8 cellular contexts compared by ENCODE assay signal in the genomic region with DNA sequence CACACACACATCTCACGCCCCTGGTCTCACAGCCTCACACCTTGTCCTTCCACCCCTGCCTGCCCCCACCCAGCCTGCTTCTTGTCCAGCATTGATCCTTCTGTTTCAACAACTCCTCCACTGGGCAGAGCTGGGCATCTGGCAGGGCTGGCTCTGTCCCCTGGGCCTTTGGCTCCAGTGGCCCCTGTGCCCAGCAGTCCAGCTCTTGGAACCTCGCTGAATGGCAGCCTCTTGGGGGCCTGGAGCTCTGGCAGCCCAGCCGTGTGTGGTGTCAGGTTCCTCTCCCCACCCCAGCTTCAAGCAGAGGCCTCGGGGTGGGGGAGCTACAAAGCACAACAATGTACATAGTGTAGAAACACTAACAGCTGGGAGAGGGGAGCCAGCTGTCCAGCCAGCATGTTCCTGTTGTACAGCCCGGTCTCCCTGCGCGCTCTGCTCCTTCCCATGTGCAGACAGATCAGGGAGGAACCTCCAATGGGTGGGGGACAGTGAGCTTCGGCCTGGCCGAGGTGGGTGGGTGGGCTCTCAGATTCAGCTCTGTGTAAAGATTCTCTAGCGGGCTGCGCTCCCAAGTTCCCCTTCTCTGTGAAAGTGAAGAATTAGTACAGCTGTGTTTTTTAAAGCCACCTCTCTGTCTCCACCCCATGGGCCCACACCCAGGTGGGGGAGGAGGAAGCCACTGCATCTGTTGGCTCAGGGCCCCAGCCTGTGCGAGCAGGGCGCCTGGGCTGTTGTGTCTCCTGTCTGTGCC. TPM values are rescaled to one million over a fixed set of nuclear protein-coding genes. Genes with fewer than 3 reads are reported as not detected.
A peak's percentile ranks its signal among the peaks of the same experiment; 100 is the strongest.
DNase-seq lines count a peak whose midpoint lies in the region; ATAC-seq and TF ChIP-seq lines count a peak whose summit lies in the region.

No MANE protein-coding gene starts in this region.

- H3K4me2 ChIP-seq in neural progenitor cell = no peak overlapping the region

- no peak overlapping the region for H3K4me3 Mint-ChIP-seq in CD8-positive, alpha-beta T cell
- H3K4me3 Mint-ChIP-seq in neural progenitor cell = no peak overlapping the region

- peaks cover 15% of the 10 kb centered on the region for H3F3A ChIP-seq in neural progenitor cell (ENCODE audit: low read depth)

- H3K27me3 Mint-ChIP-seq in CD8-positive, alpha-beta T cell (ENCODE audit: low read depth) = no peaks in the 10 kb centered on the region
- H3K27me3 Mint-ChIP-seq in neural progenitor cell (ENCODE audit: insufficient read depth, low read depth) = peaks cover 5% of the 10 kb centered on the region

- H3K9me3 ChIP-seq in CD8-positive, alpha-beta T cell (ENCODE audit: low read length) = no peaks in the 10 kb centered on the region
- H3K9me3 ChIP-seq in esophagus (ENCODE audit: control insufficient read depth in 2 of 2, insufficient read depth in 1 of 2, low read depth in 1 of 2, low read length in 1 of 2) (no peaks in the 10 kb centered on the region), neural progenitor cell (ENCODE audit: low read depth) (no peaks in the 10 kb centered on the region)

- peak; percentile 50 for ATAC-seq in CD8-positive, alpha-beta T cell
- ATAC-seq in GM21423 (IDR thresholded peaks at IDR 0.05; ENCODE audit: unreplicated experiment) = no peak

- peaks cover 36% of the 10 kb centered on the region for H3K4me1 ChIP-seq in CD8-positive, alpha-beta T cell (ENCODE audit: insufficient read depth, low read length)
- peaks cover 15 to 24% of the 10 kb centered on the region in 2 donors for H3K4me1 ChIP-seq in esophagus (ENCODE audit: control insufficient read depth in 2 of 2, insufficient read depth in 2 of 2, low read length in 1 of 2)
- H3K4me1 ChIP-seq in neural progenitor cell = peaks cover 21% of the 10 kb centered on the region

- H4K20me1 ChIP-seq in neural progenitor cell (ENCODE audit: low read depth) = peaks cover 3% of the 10 kb centered on the region

- POLR2A ChIA-PET in CD8-positive, alpha-beta T cell (lab: Charles Lee) = interaction anchor here (0.7 to 1.5 kb wide), 2 partner anchors 30 to 44 kb away, joined by 3 to 5 read pairs; no protein-coding TSS in a partner anchor
- POLR2A ChIA-PET in RWPE1 (lab: Yijun Ruan, JAX; ENCODE audit: low non-redundant PET) = interaction anchor here (0.5 to 0.7 kb wide), 2 partner anchors 9 to 66 kb away, joined by 3 to 5 read pairs; no protein-coding TSS in a partner anchor

- H3K9ac ChIP-seq in neural progenitor cell = no peak overlapping the region

- H3K79me2 ChIP-seq in neural progenitor cell (ENCODE audit: low read depth) = no peaks in the 10 kb centered on the region

- no peak for TF ChIP-seq CTCF in CD8-positive, alpha-beta T cell (IDR thresholded peaks at IDR 0.05)
- no peak for TF ChIP-seq CTCF in RWPE1 (conservative IDR thresholded peaks at IDR 0.05; ENCODE audit: low read depth)
- no peak for TF ChIP-seq CTCF in neural progenitor cell (IDR thresholded peaks at IDR 0.05)

- no peak overlapping the region for H2AFZ ChIP-seq in neural progenitor cell (replicated peaks)

- peaks cover 41% of the 10 kb centered on the region for H3K36me3 ChIP-seq in CD8-positive, alpha-beta T cell (ENCODE audit: insufficient read depth, low read length)
- H3K36me3 ChIP-seq in H7 (replicated peaks; ENCODE audit: control insufficient read depth, insufficient read depth, low read length) (peaks cover 38% of the 10 kb centered on the region), esophagus (ENCODE audit: control insufficient read depth in 2 of 2, insufficient read depth in 2 of 2, low read length in 1 of 2) (peaks cover 16 to 46% of the 10 kb centered on the region in 2 donors), neural progenitor cell (no peaks in the 10 kb centered on the region)

- peak overlapping the region; percentile 83 for H3K27ac Mint-ChIP-seq in CD8-positive, alpha-beta T cell
- no peak overlapping the region for H3K27ac Mint-ChIP-seq in neural progenitor cell

- peak in 2 of 7 experiments; percentile 40 to 70 for DNase-seq in CD8-positive, alpha-beta T cell
- DNase-seq in H7 = peak; percentile 50
- DNase-seq in RWPE1 (ENCODE audit: low spot score) = no peak
- peak; percentile 27 for DNase-seq in neural progenitor cell (ENCODE audit: low spot score)
- no peak for DNase-seq in glomerular visceral epithelial cell (ENCODE audit: extremely low spot score)
- no peak for DNase-seq in NCI-H128 (lab: John Stamatoyannopoulos, UW; ENCODE audit: unreplicated experiment)

- intact Hi-C loops in CD8-positive, alpha-beta T cell (cut with DNase I, micrococcal nuclease) = no loop called here

- no peak overlapping the region for H3K4me3 ChIP-seq in CD8-positive, alpha-beta T cell (ENCODE audit: low read depth, low read length)
- H3K4me3 ChIP-seq in H7 (ENCODE audit: insufficient read depth, low read depth, low read length) = no peak overlapping the region
- H3K4me3 ChIP-seq in esophagus (ENCODE audit: low read depth in 1 of 2, low read length in 2 of 2) = no peak overlapping the region
- H3K4me3 ChIP-seq in neural progenitor cell = no peak overlapping the region

- no peaks in the 10 kb centered on the region for H3K9me3 Mint-ChIP-seq in CD8-positive, alpha-beta T cell
- H3K9me3 Mint-ChIP-seq in neural progenitor cell = no peaks in the 10 kb centered on the region

- CTCF ChIA-PET in CD8-positive, alpha-beta T cell (lab: Charles Lee) = interaction anchor here (0.8 to 1.1 kb wide), 2 partner anchors 11 to 233 kb away, joined by 3 to 4 read pairs; no protein-coding TSS in a partner anchor
- CTCF ChIA-PET in RWPE1 (lab: Yijun Ruan, JAX) = interaction anchor here (0.9 kb wide), 1 partner anchor 510 kb away, joined by 3 read pairs; no protein-coding TSS in a partner anchor

- no peak overlapping the region for H3K27ac ChIP-seq in CD8-positive, alpha-beta T cell (ENCODE audit: low read depth, low read length)
- peak overlapping the region; percentile 72 for H3K27ac ChIP-seq in RWPE1
- peak overlapping the region; percentile 67 to 73 for H3K27ac ChIP-seq in esophagus (ENCODE audit: low read depth in 2 of 2, low read length in 1 of 2)
- peak overlapping the region; percentile 78 for H3K27ac ChIP-seq in neural progenitor cell

- H3K4me1 Mint-ChIP-seq in CD8-positive, alpha-beta T cell (ENCODE audit: low read depth) = peaks cover 41% of the 10 kb centered on the region
- H3K4me1 Mint-ChIP-seq in neural progenitor cell = peaks cover 17% of the 10 kb centered on the region

- no peaks in the 10 kb centered on the region for H3K27me3 ChIP-seq in CD8-positive, alpha-beta T cell (ENCODE audit: insufficient read depth, low read length)
- H3K27me3 ChIP-seq in H7 (ENCODE audit: control insufficient read depth, insufficient read depth, low read length) (no peaks in the 10 kb centered on the region), esophagus (ENCODE audit: control insufficient read depth in 1 of 2, insufficient read depth in 2 of 2, low read length in 2 of 2) (no peaks in the 10 kb centered on the region), neural progenitor cell (no peaks in the 10 kb centered on the region)

- H3K36me3 Mint-ChIP-seq in CD8-positive, alpha-beta T cell = peaks cover 51% of the 10 kb centered on the region
- peaks cover 18% of the 10 kb centered on the region for H3K36me3 Mint-ChIP-seq in neural progenitor cell

- WGBS in esophagus, 2 donors = 30 to 34% methylated on average over 13 of the region's 13 CpGs

RNA-seq across cellular contexts. Expression of gene ZMIZ2, which starts 19.4 kb away (rescaled TPM):
- 10 to 100 TPM; 67.1 to 71.3 TPM for total RNA-seq in CD8-positive, alpha-beta T cell
- total RNA-seq in H7 (2014; rRNA removed; shearing (Covaris generic)) = 16.6 and 17.9 TPM in 2 replicates
- polyA plus RNA-seq in esophagus = 10 to 100 TPM; 22.5 to 66.6 TPM
- 7.6 and 19.5 TPM in 2 replicates for total RNA-seq in neural progenitor cell (ENCODE audit: low replicate concordance)

RNA-seq across cellular contexts. Expression of gene PPIA, which starts 28.4 kb away (rescaled TPM):
- total RNA-seq in CD8-positive, alpha-beta T cell = 100 to 1,000 TPM; 447 to 460 TPM
- total RNA-seq in H7 (2014; rRNA removed; shearing (Covaris generic)) = 3,731 and 4,122 TPM in 2 replicates
- 1,000 to 10,000 TPM; 4,205 to 4,319 TPM for polyA plus RNA-seq in esophagus
- 2,768 and 2,932 TPM in 2 replicates for total RNA-seq in neural progenitor cell (ENCODE audit: low replicate concordance)

Comparison
In these comparisons a context has a peak if more than half of its experiments do, and no peak if none do; other contexts are left out.
1. DNase-seq: peak in H7 (single experiment) and neural progenitor cell (single experiment); none in RWPE1 (single experiment), glomerular visceral epithelial cell (single experiment) and NCI-H128 (single experiment).